In the genomic region with DNA sequence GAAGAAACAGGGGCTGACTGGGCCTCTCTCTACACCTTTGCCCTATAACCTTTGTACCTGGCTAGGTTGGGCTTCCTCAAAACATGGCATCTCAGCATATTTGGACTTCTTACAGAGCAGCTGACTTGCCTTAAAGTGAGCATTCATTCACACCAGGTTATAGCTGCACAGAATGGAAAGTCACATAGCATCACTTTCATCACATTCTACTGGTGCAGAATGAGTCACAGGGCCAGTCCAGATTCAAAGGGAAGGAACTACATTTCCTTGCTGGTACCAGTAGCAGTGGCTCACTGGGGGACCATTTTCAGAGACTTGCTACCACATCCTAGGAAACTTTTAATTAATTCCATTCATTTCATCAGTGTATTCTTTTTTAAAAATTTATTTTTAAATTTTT, we compare ENCODE assay signal across 19 cellular contexts. TPM values are rescaled to one million over a fixed set of nuclear protein-coding genes. Genes with fewer than 3 reads are reported as not detected.
A peak's percentile ranks its signal among the peaks of the same experiment; 100 is the strongest.
DNase-seq lines count a peak whose midpoint lies in the region; ATAC-seq lines count a peak whose summit lies in the region.
"Had no signal": no experiment of that assay in that cellular context is flagged by ENCODE, and none has a peak within 500 bp of the region (broad histone marks: within the 10 kb centered on the region; RNA-seq: fewer than 3 reads in every experiment).

No MANE protein-coding gene starts in this region.

- H3K9me3 Mint-ChIP-seq in activated naive CD8-positive, alpha-beta T cell treated with anti-CD3 and anti-CD28 coated beads, Interleukin-2, amount 50 U/mL, for 24 hours = peaks cover 25% of the 10 kb centered on the region
- H3K9me3 Mint-ChIP-seq in activated naive CD8-positive, alpha-beta T cell treated with anti-CD3 and anti-CD28 coated beads for 36 hours = peaks cover 17% of the 10 kb centered on the region

- H3K27ac Mint-ChIP-seq in activated naive CD8-positive, alpha-beta T cell treated with anti-CD3 and anti-CD28 coated beads, Interleukin-2, amount 50 U/mL, for 24 hours = no peak overlapping the region
- no peak overlapping the region for H3K27ac Mint-ChIP-seq in activated naive CD8-positive, alpha-beta T cell treated with anti-CD3 and anti-CD28 coated beads for 36 hours
- H3K27ac Mint-ChIP-seq: B cell; CD4-positive, alpha-beta T cell had no signal

- H3K4me1 Mint-ChIP-seq in activated naive CD8-positive, alpha-beta T cell treated with anti-CD3 and anti-CD28 coated beads, Interleukin-2, amount 50 U/mL, for 24 hours = peaks cover 4% of the 10 kb centered on the region
- peaks cover 8% of the 10 kb centered on the region for H3K4me1 Mint-ChIP-seq in activated naive CD8-positive, alpha-beta T cell treated with anti-CD3 and anti-CD28 coated beads for 36 hours

- DNase-seq in activated naive CD8-positive, alpha-beta T cell treated with anti-CD3 and anti-CD28 coated beads, Interleukin-2, amount 50 U/mL, for 24 hours = no peak
- no peak for DNase-seq in activated naive CD8-positive, alpha-beta T cell treated with anti-CD3 and anti-CD28 coated beads for 36 hours
- no peak for DNase-seq in dermis blood vessel endothelial cell
- DNase-seq: CD4-positive, alpha-beta T cell; DMS79; HCEC 1CT; NCI-H1092 treated with DMSO at 0.1 percent for 48 hours; NCI-H1694; NCI-H2107; NCI-H226; NCI-H69 had no signal

- H3K4me3 Mint-ChIP-seq in activated naive CD8-positive, alpha-beta T cell treated with anti-CD3 and anti-CD28 coated beads, Interleukin-2, amount 50 U/mL, for 24 hours = no peak overlapping the region
- no peak overlapping the region for H3K4me3 Mint-ChIP-seq in activated naive CD8-positive, alpha-beta T cell treated with anti-CD3 and anti-CD28 coated beads for 36 hours
- H3K4me3 Mint-ChIP-seq: B cell; CD4-positive, alpha-beta T cell had no signal

- peak; percentile 43 for ATAC-seq in activated naive CD8-positive, alpha-beta T cell treated with anti-CD3 and anti-CD28 coated beads, Interleukin-2, amount 50 U/mL, for 24 hours
- ATAC-seq in GM21786 (IDR thresholded peaks at IDR 0.05; ENCODE audit: unreplicated experiment) = peak; percentile 61
- peak; percentile 75 for ATAC-seq in HG03442 (IDR thresholded peaks at IDR 0.05; ENCODE audit: unreplicated experiment)
- ATAC-seq in GM18909 (IDR thresholded peaks at IDR 0.05; ENCODE audit: poor library complexity, unreplicated experiment) = no peak
- ATAC-seq in GM21423 (IDR thresholded peaks at IDR 0.05; ENCODE audit: unreplicated experiment) = no peak
- ATAC-seq: K562 had no signal

- H3K27me3 Mint-ChIP-seq in activated naive CD8-positive, alpha-beta T cell treated with anti-CD3 and anti-CD28 coated beads, Interleukin-2, amount 50 U/mL, for 24 hours = peaks cover 6% of the 10 kb centered on the region
- peaks cover 4% of the 10 kb centered on the region for H3K27me3 Mint-ChIP-seq in activated naive CD8-positive, alpha-beta T cell treated with anti-CD3 and anti-CD28 coated beads for 36 hours
- H3K27me3 Mint-ChIP-seq: CD4-positive, alpha-beta T cell had no signal

- H3K36me3 Mint-ChIP-seq in activated naive CD8-positive, alpha-beta T cell treated with anti-CD3 and anti-CD28 coated beads, Interleukin-2, amount 50 U/mL, for 24 hours (ENCODE audit: low read depth) = no peaks in the 10 kb centered on the region
- H3K36me3 Mint-ChIP-seq in activated naive CD8-positive, alpha-beta T cell treated with anti-CD3 and anti-CD28 coated beads for 36 hours = peaks cover 9% of the 10 kb centered on the region

RNA-seq across cellular contexts. Expression of a gene that starts 20.3 kb away (rescaled TPM):
- not detected for total RNA-seq in activated naive CD8-positive, alpha-beta T cell treated with anti-CD3 and anti-CD28 coated beads for 36 hours
- total RNA-seq in dermis blood vessel endothelial cell = not detected in 2 replicates
- total RNA-seq: B cell, G401, K562, SK-MEL-5 had no signal

RNA-seq across cellular contexts. Expression of a gene that starts 51.8 kb away (rescaled TPM):
- total RNA-seq in activated naive CD8-positive, alpha-beta T cell treated with anti-CD3 and anti-CD28 coated beads for 36 hours = 10 to 100 TPM; 27.6 to 31.3 TPM
- 15.0 and 18.8 TPM in 2 replicates for total RNA-seq in dermis blood vessel endothelial cell

Comparison
In these comparisons a context has a peak if more than half of its experiments do, and no peak if none do; other contexts are left out.
1. ATAC-seq: peak in activated naive CD8-positive, alpha-beta T cell treated with anti-CD3 and anti-CD28 coated beads, Interleukin-2, amount 50 U/mL, for 24 hours (single experiment), GM21786 (single experiment) and HG03442 (single experiment); none in GM18909 (single experiment) and GM21423 (single experiment).